2 cellular contexts compared by ENCODE assay signal in the genomic region with DNA sequence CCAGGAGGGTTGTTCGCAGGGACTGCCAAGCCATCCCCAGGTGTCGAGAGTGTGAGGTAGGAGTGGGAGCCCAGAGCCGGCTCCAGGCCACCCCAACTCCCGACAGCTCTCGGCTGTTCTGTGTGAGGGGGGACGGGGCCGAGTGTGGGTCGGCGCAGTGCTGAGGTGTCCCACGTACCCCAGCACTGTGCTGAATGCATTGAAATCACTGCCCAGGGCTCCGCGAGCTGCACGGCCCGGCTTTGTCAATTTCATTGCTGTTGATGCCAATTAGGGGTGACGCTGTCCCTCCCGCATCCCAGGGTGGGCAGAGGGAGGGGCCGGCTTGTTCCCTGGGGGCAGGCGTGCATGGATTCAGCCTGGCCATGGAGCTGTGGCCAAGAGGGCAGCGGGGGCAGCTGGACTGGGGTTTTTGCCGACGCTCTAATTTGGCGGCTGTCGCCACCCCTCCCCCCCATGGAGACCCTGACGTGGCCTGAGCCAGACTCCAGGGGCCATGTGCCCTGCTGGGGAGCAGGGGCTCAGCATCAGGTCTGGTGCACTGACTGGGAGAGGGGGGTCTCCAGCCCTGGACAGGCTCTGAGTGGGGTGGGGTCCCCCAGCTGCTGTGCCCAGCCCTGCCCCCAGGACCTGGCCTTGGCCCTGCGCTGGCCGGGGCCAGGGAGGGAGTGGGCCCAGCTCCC.
TF ChIP-seq lines count a peak whose summit lies in the region.

No MANE protein-coding gene starts in this region.

TF ChIP-seq in HCT116, 20 proteins besides CTCF, POLR2A, EP300 and RAD21 (continued from another document):
- TF ChIP-seq SRF (IDR thresholded peaks at IDR 0.05; ENCODE audit: low read depth) (no peak), EZH2 (IDR thresholded peaks at IDR 0.05) (no peak), JUND (IDR thresholded peaks at IDR 0.05) (no peak), ZNF274 (IDR thresholded peaks at IDR 0.05; ENCODE audit: low read depth, low read length) (no peak), SIN3A (IDR thresholded peaks at IDR 0.05; ENCODE audit: low read depth) (no peak), CEBPB (IDR thresholded peaks at IDR 0.05; ENCODE audit: low read depth) (no peak), FOSL1 (IDR thresholded peaks at IDR 0.05; ENCODE audit: low read depth) (no peak), TCF7L2 (IDR thresholded peaks at IDR 0.05; ENCODE audit: borderline replicate concordance, extremely low read depth, insufficient read depth, insufficient read length) (no peak), EZH2phosphoT487 (IDR thresholded peaks at IDR 0.05; ENCODE audit: borderline replicate concordance) (no peak), YY1 (IDR thresholded peaks at IDR 0.05; ENCODE audit: extremely low read depth, insufficient replicate concordance, low read depth, low read length) (no peak)
- TF ChIP-seq, protein P1, sequence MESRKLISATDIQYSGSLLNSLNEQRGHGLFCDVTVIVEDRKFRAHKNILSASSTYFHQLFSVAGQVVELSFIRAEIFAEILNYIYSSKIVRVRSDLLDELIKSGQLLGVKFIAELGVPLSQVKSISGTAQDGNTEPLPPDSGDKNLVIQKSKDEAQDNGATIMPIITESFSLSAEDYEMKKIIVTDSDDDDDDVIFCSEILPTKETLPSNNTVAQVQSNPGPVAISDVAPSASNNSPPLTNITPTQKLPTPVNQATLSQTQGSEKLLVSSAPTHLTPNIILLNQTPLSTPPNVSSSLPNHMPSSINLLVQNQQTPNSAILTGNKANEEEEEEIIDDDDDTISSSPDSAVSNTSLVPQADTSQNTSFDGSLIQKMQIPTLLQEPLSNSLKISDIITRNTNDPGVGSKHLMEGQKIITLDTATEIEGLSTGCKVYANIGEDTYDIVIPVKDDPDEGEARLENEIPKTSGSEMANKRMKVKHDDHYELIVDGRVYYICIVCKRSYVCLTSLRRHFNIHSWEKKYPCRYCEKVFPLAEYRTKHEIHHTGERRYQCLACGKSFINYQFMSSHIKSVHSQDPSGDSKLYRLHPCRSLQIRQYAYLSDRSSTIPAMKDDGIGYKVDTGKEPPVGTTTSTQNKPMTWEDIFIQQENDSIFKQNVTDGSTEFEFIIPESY (IDR thresholded peaks at IDR 0.05; ENCODE audit: extremely low read depth, insufficient replicate concordance, low read length): no peak
- TF ChIP-seq, protein P2, sequence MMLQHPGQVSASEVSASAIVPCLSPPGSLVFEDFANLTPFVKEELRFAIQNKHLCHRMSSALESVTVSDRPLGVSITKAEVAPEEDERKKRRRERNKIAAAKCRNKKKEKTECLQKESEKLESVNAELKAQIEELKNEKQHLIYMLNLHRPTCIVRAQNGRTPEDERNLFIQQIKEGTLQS (IDR thresholded peaks at IDR 0.05): no peak
- TF ChIP-seq, protein P3, sequence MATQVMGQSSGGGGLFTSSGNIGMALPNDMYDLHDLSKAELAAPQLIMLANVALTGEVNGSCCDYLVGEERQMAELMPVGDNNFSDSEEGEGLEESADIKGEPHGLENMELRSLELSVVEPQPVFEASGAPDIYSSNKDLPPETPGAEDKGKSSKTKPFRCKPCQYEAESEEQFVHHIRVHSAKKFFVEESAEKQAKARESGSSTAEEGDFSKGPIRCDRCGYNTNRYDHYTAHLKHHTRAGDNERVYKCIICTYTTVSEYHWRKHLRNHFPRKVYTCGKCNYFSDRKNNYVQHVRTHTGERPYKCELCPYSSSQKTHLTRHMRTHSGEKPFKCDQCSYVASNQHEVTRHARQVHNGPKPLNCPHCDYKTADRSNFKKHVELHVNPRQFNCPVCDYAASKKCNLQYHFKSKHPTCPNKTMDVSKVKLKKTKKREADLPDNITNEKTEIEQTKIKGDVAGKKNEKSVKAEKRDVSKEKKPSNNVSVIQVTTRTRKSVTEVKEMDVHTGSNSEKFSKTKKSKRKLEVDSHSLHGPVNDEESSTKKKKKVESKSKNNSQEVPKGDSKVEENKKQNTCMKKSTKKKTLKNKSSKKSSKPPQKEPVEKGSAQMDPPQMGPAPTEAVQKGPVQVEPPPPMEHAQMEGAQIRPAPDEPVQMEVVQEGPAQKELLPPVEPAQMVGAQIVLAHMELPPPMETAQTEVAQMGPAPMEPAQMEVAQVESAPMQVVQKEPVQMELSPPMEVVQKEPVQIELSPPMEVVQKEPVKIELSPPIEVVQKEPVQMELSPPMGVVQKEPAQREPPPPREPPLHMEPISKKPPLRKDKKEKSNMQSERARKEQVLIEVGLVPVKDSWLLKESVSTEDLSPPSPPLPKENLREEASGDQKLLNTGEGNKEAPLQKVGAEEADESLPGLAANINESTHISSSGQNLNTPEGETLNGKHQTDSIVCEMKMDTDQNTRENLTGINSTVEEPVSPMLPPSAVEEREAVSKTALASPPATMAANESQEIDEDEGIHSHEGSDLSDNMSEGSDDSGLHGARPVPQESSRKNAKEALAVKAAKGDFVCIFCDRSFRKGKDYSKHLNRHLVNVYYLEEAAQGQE (IDR thresholded peaks at IDR 0.05; ENCODE audit: low read depth): no peak
- TF ChIP-seq, protein P4, sequence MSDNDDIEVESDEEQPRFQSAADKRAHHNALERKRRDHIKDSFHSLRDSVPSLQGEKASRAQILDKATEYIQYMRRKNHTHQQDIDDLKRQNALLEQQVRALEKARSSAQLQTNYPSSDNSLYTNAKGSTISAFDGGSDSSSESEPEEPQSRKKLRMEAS (IDR thresholded peaks at IDR 0.05): no peak

TF ChIP-seq in WTC11, 78 proteins besides CTCF, POLR2A, EP300 and RAD21:
- TF ChIP-seq, protein P4 (CRISPR knock-in tag; IDR thresholded peaks at IDR 0.05): no peak
- TF ChIP-seq FOXK1 (CRISPR knock-in tag; IDR thresholded peaks at IDR 0.05) (no peak), HMGA2 (CRISPR knock-in tag; IDR thresholded peaks at IDR 0.05) (no peak), OVOL2 (CRISPR knock-in tag; IDR thresholded peaks at IDR 0.05; ENCODE audit: borderline replicate concordance) (no peak), TEAD1 (CRISPR knock-in tag; IDR thresholded peaks at IDR 0.05) (no peak), ZNF416 (CRISPR knock-in tag; IDR thresholded peaks at IDR 0.05) (no peak)
- TF ChIP-seq, protein P5, sequence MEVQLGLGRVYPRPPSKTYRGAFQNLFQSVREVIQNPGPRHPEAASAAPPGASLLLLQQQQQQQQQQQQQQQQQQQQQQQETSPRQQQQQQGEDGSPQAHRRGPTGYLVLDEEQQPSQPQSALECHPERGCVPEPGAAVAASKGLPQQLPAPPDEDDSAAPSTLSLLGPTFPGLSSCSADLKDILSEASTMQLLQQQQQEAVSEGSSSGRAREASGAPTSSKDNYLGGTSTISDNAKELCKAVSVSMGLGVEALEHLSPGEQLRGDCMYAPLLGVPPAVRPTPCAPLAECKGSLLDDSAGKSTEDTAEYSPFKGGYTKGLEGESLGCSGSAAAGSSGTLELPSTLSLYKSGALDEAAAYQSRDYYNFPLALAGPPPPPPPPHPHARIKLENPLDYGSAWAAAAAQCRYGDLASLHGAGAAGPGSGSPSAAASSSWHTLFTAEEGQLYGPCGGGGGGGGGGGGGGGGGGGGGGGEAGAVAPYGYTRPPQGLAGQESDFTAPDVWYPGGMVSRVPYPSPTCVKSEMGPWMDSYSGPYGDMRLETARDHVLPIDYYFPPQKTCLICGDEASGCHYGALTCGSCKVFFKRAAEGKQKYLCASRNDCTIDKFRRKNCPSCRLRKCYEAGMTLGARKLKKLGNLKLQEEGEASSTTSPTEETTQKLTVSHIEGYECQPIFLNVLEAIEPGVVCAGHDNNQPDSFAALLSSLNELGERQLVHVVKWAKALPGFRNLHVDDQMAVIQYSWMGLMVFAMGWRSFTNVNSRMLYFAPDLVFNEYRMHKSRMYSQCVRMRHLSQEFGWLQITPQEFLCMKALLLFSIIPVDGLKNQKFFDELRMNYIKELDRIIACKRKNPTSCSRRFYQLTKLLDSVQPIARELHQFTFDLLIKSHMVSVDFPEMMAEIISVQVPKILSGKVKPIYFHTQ (CRISPR knock-in tag; IDR thresholded peaks at IDR 0.05): no peak
- TF ChIP-seq, protein P6, sequence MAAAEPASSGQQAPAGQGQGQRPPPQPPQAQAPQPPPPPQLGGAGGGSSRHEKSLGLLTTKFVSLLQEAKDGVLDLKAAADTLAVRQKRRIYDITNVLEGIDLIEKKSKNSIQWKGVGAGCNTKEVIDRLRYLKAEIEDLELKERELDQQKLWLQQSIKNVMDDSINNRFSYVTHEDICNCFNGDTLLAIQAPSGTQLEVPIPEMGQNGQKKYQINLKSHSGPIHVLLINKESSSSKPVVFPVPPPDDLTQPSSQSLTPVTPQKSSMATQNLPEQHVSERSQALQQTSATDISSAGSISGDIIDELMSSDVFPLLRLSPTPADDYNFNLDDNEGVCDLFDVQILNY (CRISPR knock-in tag; IDR thresholded peaks at IDR 0.05): no peak
- TF ChIP-seq, protein P7, sequence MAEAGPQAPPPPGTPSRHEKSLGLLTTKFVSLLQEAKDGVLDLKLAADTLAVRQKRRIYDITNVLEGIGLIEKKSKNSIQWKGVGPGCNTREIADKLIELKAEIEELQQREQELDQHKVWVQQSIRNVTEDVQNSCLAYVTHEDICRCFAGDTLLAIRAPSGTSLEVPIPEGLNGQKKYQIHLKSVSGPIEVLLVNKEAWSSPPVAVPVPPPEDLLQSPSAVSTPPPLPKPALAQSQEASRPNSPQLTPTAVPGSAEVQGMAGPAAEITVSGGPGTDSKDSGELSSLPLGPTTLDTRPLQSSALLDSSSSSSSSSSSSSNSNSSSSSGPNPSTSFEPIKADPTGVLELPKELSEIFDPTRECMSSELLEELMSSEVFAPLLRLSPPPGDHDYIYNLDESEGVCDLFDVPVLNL (CRISPR knock-in tag; IDR thresholded peaks at IDR 0.05; ENCODE audit: borderline replicate concordance, low read depth): no peak
